27 cellular contexts compared by ENCODE assay signal in the genomic region with DNA sequence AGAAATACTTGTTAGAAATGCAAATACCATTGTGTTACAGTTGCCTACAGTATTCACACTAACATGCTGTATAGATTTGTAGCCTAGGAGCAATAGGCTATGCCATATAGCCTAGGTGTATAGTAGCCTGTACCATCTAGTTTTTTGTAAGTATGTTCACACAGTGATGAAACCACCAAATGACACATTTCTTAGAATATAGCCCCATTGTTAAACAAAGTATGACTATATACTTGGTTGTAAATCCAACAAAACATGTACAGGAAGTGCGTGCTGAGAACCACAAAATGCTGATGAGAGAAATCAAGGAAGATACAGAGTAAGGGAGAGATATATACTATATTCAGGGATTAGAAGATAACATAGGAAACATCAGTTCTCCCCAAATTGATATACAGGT.
DNase-seq lines count a peak whose midpoint lies in the region; ATAC-seq and TF ChIP-seq lines count a peak whose summit lies in the region.
"Had no signal": no experiment of that assay in that cellular context is flagged by ENCODE, and none has a peak within 500 bp of the region (broad histone marks: within the 10 kb centered on the region; RNA-seq: fewer than 3 reads in every experiment).

No MANE protein-coding gene starts in this region.

- H3K27ac Mint-ChIP-seq in activated naive CD4-positive, alpha-beta T cell treated with anti-CD3 and anti-CD28 coated beads for 36 hours, result no peak overlapping the region
- no peak overlapping the region for H3K27ac Mint-ChIP-seq in stimulated activated effector memory CD8-positive, alpha-beta T cell treated with anti-CD3 and anti-CD28 coated beads, Interleukin-12 subunit alpha, Interleukin-12 subunit beta, amount 100 ng/mL, for 72 hours
- H3K27ac Mint-ChIP-seq: activated T-helper 2 cell treated with anti-CD3 and anti-CD28 coated beads, Interferon-gamma antibody, Interleukin-2, Interleukin-4, amounts not matched to agents 10 μg/mL and 5 μg/mL and 100 μg/mL, durations not matched to agents 14 hours and 24 hours and 36 hours had no signal

- TF ChIP-seq CTCF in choroid plexus epithelial cell (conservative IDR thresholded peaks at IDR 0.05; ENCODE audit: low read depth, low read length), result no peak

- H3K36me3 Mint-ChIP-seq in activated naive CD4-positive, alpha-beta T cell treated with anti-CD3 and anti-CD28 coated beads for 36 hours (ENCODE audit: low read depth), result peaks cover 27% of the 10 kb centered on the region
- no peaks in the 10 kb centered on the region for H3K36me3 Mint-ChIP-seq in stimulated activated effector memory CD8-positive, alpha-beta T cell treated with anti-CD3 and anti-CD28 coated beads, Interleukin-12 subunit alpha, Interleukin-12 subunit beta, amount 100 ng/mL, for 72 hours

- H3K9me3 Mint-ChIP-seq in activated naive CD4-positive, alpha-beta T cell treated with anti-CD3 and anti-CD28 coated beads for 36 hours, result peaks cover 26% of the 10 kb centered on the region
- H3K9me3 Mint-ChIP-seq in stimulated activated effector memory CD8-positive, alpha-beta T cell treated with anti-CD3 and anti-CD28 coated beads, Interleukin-12 subunit alpha, Interleukin-12 subunit beta, amount 100 ng/mL, for 72 hours, result peaks cover 6% of the 10 kb centered on the region

- no peak overlapping the region for H3K4me3 ChIP-seq in choroid plexus epithelial cell (ENCODE audit: low read depth, low read length)
- H3K4me3 ChIP-seq: esophagus squamous epithelium, lung, SJCRH30, suprapubic skin, upper lobe of left lung had no signal

- peaks cover 4% of the 10 kb centered on the region for H3K4me1 Mint-ChIP-seq in activated naive CD4-positive, alpha-beta T cell treated with anti-CD3 and anti-CD28 coated beads for 36 hours (ENCODE audit: low read depth)
- H3K4me1 Mint-ChIP-seq in stimulated activated effector memory CD8-positive, alpha-beta T cell treated with anti-CD3 and anti-CD28 coated beads, Interleukin-12 subunit alpha, Interleukin-12 subunit beta, amount 100 ng/mL, for 72 hours, result peaks cover 7% of the 10 kb centered on the region

- no peak overlapping the region for H3K4me3 Mint-ChIP-seq in activated naive CD4-positive, alpha-beta T cell treated with anti-CD3 and anti-CD28 coated beads for 36 hours
- no peak overlapping the region for H3K4me3 Mint-ChIP-seq in stimulated activated effector memory CD8-positive, alpha-beta T cell treated with anti-CD3 and anti-CD28 coated beads, Interleukin-12 subunit alpha, Interleukin-12 subunit beta, amount 100 ng/mL, for 72 hours

- in situ Hi-C loops in KBM-7 (cut with MboI; ENCODE audit: low pct_unique_long_range_greater_than_20kb, low sequenced_read_pairs), result no loop called here

- intact Hi-C loops in activated naive CD4-positive, alpha-beta T cell treated with anti-CD3 and anti-CD28 coated beads for 36 hours (cut with micrococcal nuclease), result no loop called here

- DNase-seq in activated naive CD4-positive, alpha-beta T cell treated with anti-CD3 and anti-CD28 coated beads for 36 hours, result peak; percentile 10
- no peak for DNase-seq in activated naive CD4-positive, alpha-beta T cell treated with anti-CD3 and anti-CD28 coated beads, Interleukin-2, amount 50 U/mL, for 16 hours
- DNase-seq in KBM-7 (peak; percentile 40), choroid plexus epithelial cell (ENCODE audit: low read depth) (peak; percentile 3), NCI-H146 (lab: John Stamatoyannopoulos, UW) (no peak)
- no peak for DNase-seq in stimulated activated effector memory CD8-positive, alpha-beta T cell treated with anti-CD3 and anti-CD28 coated beads, Interleukin-12 subunit alpha, Interleukin-12 subunit beta, amount 100 ng/mL, for 72 hours (ENCODE audit: low spot score in 2 of 2)
- no peak for DNase-seq in activated CD4-positive, CD25-positive, alpha-beta regulatory T cell (lab: John Stamatoyannopoulos, UW)
- DNase-seq: activated CD4-positive, alpha-beta T cell treated with anti-CD3 and anti-CD28 coated beads, Interleukin-2, amount 50 U/mL, for 1 hour; BE2C; caudate nucleus; DMS 273 treated with DMSO at 0.1 percent for 48 hours; EL; esophagus squamous epithelium; hypothalamus; NCI-H1436 treated with DMSO at 0.1 percent for 48 hours; NCI-H2107; NCI-H774; SJCRH30; stimulated activated CD4-positive, alpha-beta T cell treated with anti-CD3 and anti-CD28 coated beads, Interleukin-15, amount 100 ng/mL, for 24 hours; stimulated activated CD4-positive, alpha-beta T cell treated with anti-CD3 and anti-CD28 coated beads, Interleukin-4, amount 100 ng/mL, for 4 hours; SW 1271; T1000; upper lobe of left lung had no signal

- ATAC-seq in stimulated activated effector memory CD8-positive, alpha-beta T cell treated with anti-CD3 and anti-CD28 coated beads, Interleukin-12 subunit alpha, Interleukin-12 subunit beta, amount 100 ng/mL, for 72 hours, result peak; percentile 97
- no peak for ATAC-seq in GM18867 (IDR thresholded peaks at IDR 0.05; ENCODE audit: unreplicated experiment)

- CTCF ChIA-PET in activated naive CD4-positive, alpha-beta T cell treated with anti-CD3 and anti-CD28 coated beads for 36 hours (lab: Charles Lee), result no interaction called here

- no peaks in the 10 kb centered on the region for H3K27me3 Mint-ChIP-seq in activated naive CD4-positive, alpha-beta T cell treated with anti-CD3 and anti-CD28 coated beads for 36 hours (ENCODE audit: low read depth)

Comparison
In these comparisons a context has a peak if more than half of its experiments do, and no peak if none do; other contexts are left out.
1. DNase-seq: peak in activated naive CD4-positive, alpha-beta T cell treated with anti-CD3 and anti-CD28 coated beads for 36 hours (single experiment), KBM-7 (single experiment) and choroid plexus epithelial cell (single experiment); none in activated naive CD4-positive, alpha-beta T cell treated with anti-CD3 and anti-CD28 coated beads, Interleukin-2, amount 50 U/mL, for 16 hours (single experiment), stimulated activated effector memory CD8-positive, alpha-beta T cell treated with anti-CD3 and anti-CD28 coated beads, Interleukin-12 subunit alpha, Interleukin-12 subunit beta, amount 100 ng/mL, for 72 hours (0 of 2), NCI-H146 (single experiment) and activated CD4-positive, CD25-positive, alpha-beta regulatory T cell (0 of 4).